ENCODE assay signal across 1 cellular context in the genomic region with DNA sequence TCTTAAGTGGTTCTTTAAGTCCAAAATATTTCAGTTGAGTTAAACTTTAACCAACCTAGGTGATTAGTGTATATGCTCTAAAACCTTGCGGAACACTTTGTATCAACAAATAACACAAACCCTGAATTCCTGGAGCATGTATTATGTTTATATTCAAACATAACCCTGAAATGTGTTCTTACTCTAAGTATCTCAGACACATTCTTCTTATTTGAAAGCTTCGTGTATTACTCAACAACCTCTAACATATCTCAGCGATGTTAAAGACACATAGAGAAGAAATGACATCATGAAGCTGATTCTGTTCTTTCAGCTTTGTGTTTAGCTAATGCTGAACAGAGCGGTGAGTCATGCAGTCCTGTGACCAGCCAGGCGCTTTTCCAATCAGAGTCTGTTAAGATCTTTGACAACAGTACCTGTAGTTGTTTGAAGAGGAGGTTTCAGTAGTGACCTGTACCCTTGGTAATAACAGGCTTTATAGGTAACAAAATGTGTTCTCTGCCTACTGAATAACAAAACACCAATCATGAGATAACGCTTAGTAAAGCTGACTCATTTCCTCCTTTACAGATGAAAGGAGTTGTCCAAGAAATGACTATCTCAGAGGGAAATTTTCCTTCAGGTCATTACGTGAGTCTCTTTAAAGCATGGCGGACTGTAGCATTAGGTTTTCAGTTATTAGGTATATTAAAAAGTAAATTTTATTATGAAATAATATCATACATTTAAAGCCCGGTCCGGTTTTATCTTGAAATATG.
TF ChIP-seq lines count a peak whose summit lies in the region.

No MANE protein-coding gene starts in this region.

TF ChIP-seq in HepG2, 621 proteins besides CTCF, POLR2A, EP300 and RAD21 (continued from another document and continues in another):
- TF ChIP-seq ZNF33B (CRISPR knock-in tag; IDR thresholded peaks at IDR 0.05) = no peak
- TF ChIP-seq RORA (CRISPR knock-in tag; IDR thresholded peaks at IDR 0.05) = no peak
- TF ChIP-seq, protein P1, sequence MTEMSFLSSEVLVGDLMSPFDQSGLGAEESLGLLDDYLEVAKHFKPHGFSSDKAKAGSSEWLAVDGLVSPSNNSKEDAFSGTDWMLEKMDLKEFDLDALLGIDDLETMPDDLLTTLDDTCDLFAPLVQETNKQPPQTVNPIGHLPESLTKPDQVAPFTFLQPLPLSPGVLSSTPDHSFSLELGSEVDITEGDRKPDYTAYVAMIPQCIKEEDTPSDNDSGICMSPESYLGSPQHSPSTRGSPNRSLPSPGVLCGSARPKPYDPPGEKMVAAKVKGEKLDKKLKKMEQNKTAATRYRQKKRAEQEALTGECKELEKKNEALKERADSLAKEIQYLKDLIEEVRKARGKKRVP (CRISPR knock-in tag; IDR thresholded peaks at IDR 0.05) = peak in 1 of 2 experiments; percentile 86; a peak in 2 of 4 replicates
- TF ChIP-seq HDAC1 (CRISPR knock-in tag; IDR thresholded peaks at IDR 0.05) = peak; percentile 50; the same call in 1 of the 2 replicates
- no peak for TF ChIP-seq CCAR2 (optimal IDR thresholded peaks at IDR 0.05; ENCODE audit: low read depth, low read length)
- 0 out of 2 replicates have a peak, but pooled peaks have one; percentile 61 for TF ChIP-seq TOE1 (CRISPR knock-in tag; IDR thresholded peaks at IDR 0.05)
- no peak for TF ChIP-seq HNRNPUL1 (IDR thresholded peaks at IDR 0.05; ENCODE audit: low read depth, low read length)
- TF ChIP-seq MIXL1 (CRISPR knock-in tag; IDR thresholded peaks at IDR 0.05) = peak; percentile 79; the same call in 1 of the 2 replicates
- no peak for TF ChIP-seq ZNF639 (CRISPR knock-in tag; conservative IDR thresholded peaks at IDR 0.05)
- TF ChIP-seq ATF7 (IDR thresholded peaks at IDR 0.05) = peak; percentile 82
- TF ChIP-seq ATF7 (CRISPR knock-in tag; IDR thresholded peaks at IDR 0.05) = no peak
- peak; percentile 85; the same call in 1 of the 2 replicates for TF ChIP-seq ETV5 (CRISPR knock-in tag; IDR thresholded peaks at IDR 0.05; ENCODE audit: borderline replicate concordance)
- TF ChIP-seq, protein P2, sequence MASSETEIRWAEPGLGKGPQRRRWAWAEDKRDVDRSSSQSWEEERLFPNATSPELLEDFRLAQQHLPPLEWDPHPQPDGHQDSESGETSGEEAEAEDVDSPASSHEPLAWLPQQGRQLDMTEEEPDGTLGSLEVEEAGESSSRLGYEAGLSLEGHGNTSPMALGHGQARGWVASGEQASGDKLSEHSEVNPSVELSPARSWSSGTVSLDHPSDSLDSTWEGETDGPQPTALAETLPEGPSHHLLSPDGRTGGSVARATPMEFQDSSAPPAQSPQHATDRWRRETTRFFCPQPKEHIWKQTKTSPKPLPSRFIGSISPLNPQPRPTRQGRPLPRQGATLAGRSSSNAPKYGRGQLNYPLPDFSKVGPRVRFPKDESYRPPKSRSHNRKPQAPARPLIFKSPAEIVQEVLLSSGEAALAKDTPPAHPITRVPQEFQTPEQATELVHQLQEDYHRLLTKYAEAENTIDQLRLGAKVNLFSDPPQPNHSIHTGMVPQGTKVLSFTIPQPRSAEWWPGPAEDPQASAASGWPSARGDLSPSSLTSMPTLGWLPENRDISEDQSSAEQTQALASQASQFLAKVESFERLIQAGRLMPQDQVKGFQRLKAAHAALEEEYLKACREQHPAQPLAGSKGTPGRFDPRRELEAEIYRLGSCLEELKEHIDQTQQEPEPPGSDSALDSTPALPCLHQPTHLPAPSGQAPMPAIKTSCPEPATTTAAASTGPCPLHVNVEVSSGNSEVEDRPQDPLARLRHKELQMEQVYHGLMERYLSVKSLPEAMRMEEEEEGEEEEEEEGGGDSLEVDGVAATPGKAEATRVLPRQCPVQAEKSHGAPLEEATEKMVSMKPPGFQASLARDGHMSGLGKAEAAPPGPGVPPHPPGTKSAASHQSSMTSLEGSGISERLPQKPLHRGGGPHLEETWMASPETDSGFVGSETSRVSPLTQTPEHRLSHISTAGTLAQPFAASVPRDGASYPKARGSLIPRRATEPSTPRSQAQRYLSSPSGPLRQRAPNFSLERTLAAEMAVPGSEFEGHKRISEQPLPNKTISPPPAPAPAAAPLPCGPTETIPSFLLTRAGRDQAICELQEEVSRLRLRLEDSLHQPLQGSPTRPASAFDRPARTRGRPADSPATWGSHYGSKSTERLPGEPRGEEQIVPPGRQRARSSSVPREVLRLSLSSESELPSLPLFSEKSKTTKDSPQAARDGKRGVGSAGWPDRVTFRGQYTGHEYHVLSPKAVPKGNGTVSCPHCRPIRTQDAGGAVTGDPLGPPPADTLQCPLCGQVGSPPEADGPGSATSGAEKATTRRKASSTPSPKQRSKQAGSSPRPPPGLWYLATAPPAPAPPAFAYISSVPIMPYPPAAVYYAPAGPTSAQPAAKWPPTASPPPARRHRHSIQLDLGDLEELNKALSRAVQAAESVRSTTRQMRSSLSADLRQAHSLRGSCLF (CRISPR knock-in tag; IDR thresholded peaks at IDR 0.05; ENCODE audit: borderline replicate concordance) = no peak
- no peak; the same call in 1 of the 2 replicates for TF ChIP-seq DPF2 (CRISPR knock-in tag; IDR thresholded peaks at IDR 0.05; ENCODE audit: borderline replicate concordance, low read depth)
- TF ChIP-seq NKX3-1 (CRISPR knock-in tag; IDR thresholded peaks at IDR 0.05) = 0 out of 2 replicates have a peak, but pooled peaks have one; percentile 38
- TF ChIP-seq, protein P3, sequence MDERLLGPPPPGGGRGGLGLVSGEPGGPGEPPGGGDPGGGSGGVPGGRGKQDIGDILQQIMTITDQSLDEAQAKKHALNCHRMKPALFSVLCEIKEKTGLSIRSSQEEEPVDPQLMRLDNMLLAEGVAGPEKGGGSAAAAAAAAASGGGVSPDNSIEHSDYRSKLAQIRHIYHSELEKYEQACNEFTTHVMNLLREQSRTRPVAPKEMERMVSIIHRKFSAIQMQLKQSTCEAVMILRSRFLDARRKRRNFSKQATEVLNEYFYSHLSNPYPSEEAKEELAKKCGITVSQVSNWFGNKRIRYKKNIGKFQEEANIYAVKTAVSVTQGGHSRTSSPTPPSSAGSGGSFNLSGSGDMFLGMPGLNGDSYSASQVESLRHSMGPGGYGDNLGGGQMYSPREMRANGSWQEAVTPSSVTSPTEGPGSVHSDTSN (CRISPR knock-in tag; IDR thresholded peaks at IDR 0.05) = no peak
- TF ChIP-seq ZNF44 (CRISPR knock-in tag; IDR thresholded peaks at IDR 0.05) = no peak
- 0 out of 2 replicates have a peak, but pooled peaks have one; percentile 31 for TF ChIP-seq PATZ1 (CRISPR knock-in tag; IDR thresholded peaks at IDR 0.05)
- TF ChIP-seq ZNF30 (CRISPR knock-in tag; IDR thresholded peaks at IDR 0.05) = no peak
- no peak for TF ChIP-seq GLI4 (CRISPR knock-in tag; IDR thresholded peaks at IDR 0.05; ENCODE audit: borderline replicate concordance)
- 0 out of 2 replicates have a peak, but pooled peaks have one; percentile 22 for TF ChIP-seq ZNF644 (CRISPR knock-in tag; IDR thresholded peaks at IDR 0.05; ENCODE audit: low read depth)
- TF ChIP-seq ZBTB4 (CRISPR knock-in tag; IDR thresholded peaks at IDR 0.05; ENCODE audit: borderline replicate concordance) = no peak
- peak; percentile 83; the same call in 1 of the 2 replicates for TF ChIP-seq NFKBIZ (CRISPR knock-in tag; IDR thresholded peaks at IDR 0.05)
- no peak for TF ChIP-seq ZNF251 (CRISPR knock-in tag; IDR thresholded peaks at IDR 0.05)
- no peak for TF ChIP-seq JARID2 (CRISPR knock-in tag; IDR thresholded peaks at IDR 0.05; ENCODE audit: insufficient replicate concordance)
- no peak for TF ChIP-seq ATF5 (CRISPR knock-in tag; IDR thresholded peaks at IDR 0.05; ENCODE audit: low read depth)
- TF ChIP-seq ZBTB44 (CRISPR knock-in tag; IDR thresholded peaks at IDR 0.05) = no peak
- no peak for TF ChIP-seq RARG (CRISPR knock-in tag; IDR thresholded peaks at IDR 0.05; ENCODE audit: low read depth)
- TF ChIP-seq FIP1L1 (IDR thresholded peaks at IDR 0.05; ENCODE audit: borderline replicate concordance, insufficient read depth, low read depth, low read length) = no peak
- TF ChIP-seq NR2F6 (IDR thresholded peaks at IDR 0.05) = no peak; the same call in 1 of the 2 replicates
- peak; percentile 74 for TF ChIP-seq NR2F6 (CRISPR knock-in tag; IDR thresholded peaks at IDR 0.05)
